Comparison of ENCODE assay signal across 14 cellular contexts in genomic region chr18:44149706-44150105, GRCh38.
A peak's percentile ranks its signal among the peaks of the same experiment; 100 is the strongest.
DNase-seq lines count a peak whose midpoint lies in the region; ATAC-seq and TF ChIP-seq lines count a peak whose summit lies in the region.
"Had no signal": no experiment of that assay in that cellular context is flagged by ENCODE, and none has a peak within 500 bp of the region (broad histone marks: within the 10 kb centered on the region; RNA-seq: fewer than 3 reads in every experiment).

No MANE protein-coding gene starts in this region.

- H3K9me3 Mint-ChIP-seq in activated naive CD8-positive, alpha-beta T cell treated with anti-CD3 and anti-CD28 coated beads, Interleukin-2, amount 50 U/mL, for 24 hours: no peaks in the 10 kb centered on the region
- no peaks in the 10 kb centered on the region for H3K9me3 Mint-ChIP-seq in activated naive CD8-positive, alpha-beta T cell treated with anti-CD3 and anti-CD28 coated beads for 36 hours

- DNase-seq in activated naive CD8-positive, alpha-beta T cell treated with anti-CD3 and anti-CD28 coated beads, Interleukin-2, amount 50 U/mL, for 24 hours: no peak
- DNase-seq in activated naive CD8-positive, alpha-beta T cell treated with anti-CD3 and anti-CD28 coated beads for 36 hours: no peak
- DNase-seq in T1000 (lab: John Stamatoyannopoulos, UW) (peak; percentile 6), fibroblast of the aortic adventitia (ENCODE audit: low read depth) (peak; percentile 75), smooth muscle cell (lab: John Stamatoyannopoulos, UW; ENCODE audit: unreplicated experiment) (no peak), NCI-H128 (lab: John Stamatoyannopoulos, UW; ENCODE audit: unreplicated experiment) (no peak), middle frontal gyrus (ENCODE audit: extremely low spot score, low spot score) (no peak)
- no peak for DNase-seq in activated naive CD4-positive, alpha-beta T cell treated with anti-CD3 and anti-CD28 coated beads, Interleukin-2, amount 50 U/mL, for 16 hours
- DNase-seq: activated CD4-positive, alpha-beta memory T cell treated with anti-CD3 and anti-CD28 coated beads, Interleukin-2, amount 10 ng/mL, durations not matched to agents 7 days and 5 days; activated naive CD4-positive, alpha-beta T cell; NCI-H2081 treated with DMSO at 0.1 percent for 48 hours; sigmoid colon; transverse colon had no signal

- ATAC-seq in activated naive CD8-positive, alpha-beta T cell treated with anti-CD3 and anti-CD28 coated beads, Interleukin-2, amount 50 U/mL, for 24 hours: peak; percentile 33
- ATAC-seq: A549 had no signal

- no peaks in the 10 kb centered on the region for H3K36me3 Mint-ChIP-seq in activated naive CD8-positive, alpha-beta T cell treated with anti-CD3 and anti-CD28 coated beads, Interleukin-2, amount 50 U/mL, for 24 hours (ENCODE audit: low read depth)
- H3K36me3 Mint-ChIP-seq in activated naive CD8-positive, alpha-beta T cell treated with anti-CD3 and anti-CD28 coated beads for 36 hours: no peaks in the 10 kb centered on the region

- no peaks in the 10 kb centered on the region for H3K9me3 ChIP-seq in smooth muscle cell (replicated peaks; ENCODE audit: low read depth)
- H3K9me3 ChIP-seq: A549, sigmoid colon, transverse colon had no signal

- no peak overlapping the region for H3K9ac ChIP-seq in smooth muscle cell (ENCODE audit: low read depth)

- H3K27ac Mint-ChIP-seq in activated naive CD8-positive, alpha-beta T cell treated with anti-CD3 and anti-CD28 coated beads, Interleukin-2, amount 50 U/mL, for 24 hours: no peak overlapping the region
- H3K27ac Mint-ChIP-seq in activated naive CD8-positive, alpha-beta T cell treated with anti-CD3 and anti-CD28 coated beads for 36 hours: no peak overlapping the region
- H3K27ac Mint-ChIP-seq: activated CD4-positive, alpha-beta memory T cell treated with anti-CD3 and anti-CD28 coated beads, Interleukin-2, amount 10 ng/mL, durations not matched to agents 7 days and 5 days had no signal

- TF ChIP-seq CTCF in fibroblast of the aortic adventitia (IDR thresholded peaks at IDR 0.05; ENCODE audit: insufficient read depth, low read length): no peak
- no peak for TF ChIP-seq CTCF in smooth muscle cell (IDR thresholded peaks at IDR 0.05; ENCODE audit: borderline replicate concordance, insufficient read depth, poor library complexity, severe bottlenecking)

- H3K27ac ChIP-seq in smooth muscle cell (ENCODE audit: low read depth): peak overlapping the region; percentile 69
- H3K27ac ChIP-seq: A549, sigmoid colon, transverse colon had no signal

- peak overlapping the region; percentile 66 for H3K4me2 ChIP-seq in smooth muscle cell
- H3K4me2 ChIP-seq: A549 had no signal

- H2AFZ ChIP-seq in smooth muscle cell (ENCODE audit: low read depth): no peak overlapping the region

- no peaks in the 10 kb centered on the region for H3K27me3 Mint-ChIP-seq in activated naive CD8-positive, alpha-beta T cell treated with anti-CD3 and anti-CD28 coated beads, Interleukin-2, amount 50 U/mL, for 24 hours
- no peaks in the 10 kb centered on the region for H3K27me3 Mint-ChIP-seq in activated naive CD8-positive, alpha-beta T cell treated with anti-CD3 and anti-CD28 coated beads for 36 hours
- H3K27me3 Mint-ChIP-seq: activated CD4-positive, alpha-beta memory T cell treated with anti-CD3 and anti-CD28 coated beads, Interleukin-2, amount 10 ng/mL, durations not matched to agents 7 days and 5 days had no signal

- H3K79me2 ChIP-seq in smooth muscle cell (ENCODE audit: low read depth): no peaks in the 10 kb centered on the region

- H4K20me1 ChIP-seq in smooth muscle cell (ENCODE audit: low read depth): no peaks in the 10 kb centered on the region

- H3K4me3 Mint-ChIP-seq in activated naive CD8-positive, alpha-beta T cell treated with anti-CD3 and anti-CD28 coated beads, Interleukin-2, amount 50 U/mL, for 24 hours: no peak overlapping the region
- H3K4me3 Mint-ChIP-seq in activated naive CD8-positive, alpha-beta T cell treated with anti-CD3 and anti-CD28 coated beads for 36 hours: no peak overlapping the region
- H3K4me3 Mint-ChIP-seq: activated CD4-positive, alpha-beta memory T cell treated with anti-CD3 and anti-CD28 coated beads, Interleukin-2, amount 10 ng/mL, durations not matched to agents 7 days and 5 days had no signal

- no peaks in the 10 kb centered on the region for H3K4me1 Mint-ChIP-seq in activated naive CD8-positive, alpha-beta T cell treated with anti-CD3 and anti-CD28 coated beads, Interleukin-2, amount 50 U/mL, for 24 hours
- H3K4me1 Mint-ChIP-seq in activated naive CD8-positive, alpha-beta T cell treated with anti-CD3 and anti-CD28 coated beads for 36 hours: no peaks in the 10 kb centered on the region
- H3K4me1 Mint-ChIP-seq: activated CD4-positive, alpha-beta memory T cell treated with anti-CD3 and anti-CD28 coated beads, Interleukin-2, amount 10 ng/mL, durations not matched to agents 7 days and 5 days had no signal

- H3K4me1 ChIP-seq in smooth muscle cell (ENCODE audit: low read depth): peaks cover 5% of the 10 kb centered on the region
- H3K4me1 ChIP-seq: A549, sigmoid colon, transverse colon had no signal

- 54% methylated on average over 1 of the region's 1 CpG for WGBS in smooth muscle cell (ENCODE audit: low lambda C conversion rate)

- no peaks in the 10 kb centered on the region for H3F3A ChIP-seq in smooth muscle cell (ENCODE audit: low read depth)

- H3K27me3 ChIP-seq in smooth muscle cell (ENCODE audit: low read depth): no peaks in the 10 kb centered on the region
- H3K27me3 ChIP-seq: sigmoid colon, transverse colon had no signal

- H3K4me3 ChIP-seq in fibroblast of the aortic adventitia (ENCODE audit: low read depth, low read length) (no peak overlapping the region), smooth muscle cell (no peak overlapping the region)
- H3K4me3 ChIP-seq: A549, sigmoid colon, transverse colon had no signal

- no peaks in the 10 kb centered on the region for H3K36me3 ChIP-seq in smooth muscle cell (ENCODE audit: low read depth)
- H3K36me3 ChIP-seq: sigmoid colon, transverse colon had no signal

Comparison
In these comparisons a context has a peak if more than half of its experiments do, and no peak if none do; other contexts are left out.
1. DNase-seq: peak in T1000 (single experiment) and fibroblast of the aortic adventitia (single experiment); none in activated naive CD8-positive, alpha-beta T cell treated with anti-CD3 and anti-CD28 coated beads, Interleukin-2, amount 50 U/mL, for 24 hours (single experiment), activated naive CD8-positive, alpha-beta T cell treated with anti-CD3 and anti-CD28 coated beads for 36 hours (single experiment), smooth muscle cell (single experiment), NCI-H128 (single experiment), middle frontal gyrus (single experiment) and activated naive CD4-positive, alpha-beta T cell treated with anti-CD3 and anti-CD28 coated beads, Interleukin-2, amount 50 U/mL, for 16 hours (single experiment).